8 cellular contexts compared by ENCODE assay signal in the genomic region with DNA sequence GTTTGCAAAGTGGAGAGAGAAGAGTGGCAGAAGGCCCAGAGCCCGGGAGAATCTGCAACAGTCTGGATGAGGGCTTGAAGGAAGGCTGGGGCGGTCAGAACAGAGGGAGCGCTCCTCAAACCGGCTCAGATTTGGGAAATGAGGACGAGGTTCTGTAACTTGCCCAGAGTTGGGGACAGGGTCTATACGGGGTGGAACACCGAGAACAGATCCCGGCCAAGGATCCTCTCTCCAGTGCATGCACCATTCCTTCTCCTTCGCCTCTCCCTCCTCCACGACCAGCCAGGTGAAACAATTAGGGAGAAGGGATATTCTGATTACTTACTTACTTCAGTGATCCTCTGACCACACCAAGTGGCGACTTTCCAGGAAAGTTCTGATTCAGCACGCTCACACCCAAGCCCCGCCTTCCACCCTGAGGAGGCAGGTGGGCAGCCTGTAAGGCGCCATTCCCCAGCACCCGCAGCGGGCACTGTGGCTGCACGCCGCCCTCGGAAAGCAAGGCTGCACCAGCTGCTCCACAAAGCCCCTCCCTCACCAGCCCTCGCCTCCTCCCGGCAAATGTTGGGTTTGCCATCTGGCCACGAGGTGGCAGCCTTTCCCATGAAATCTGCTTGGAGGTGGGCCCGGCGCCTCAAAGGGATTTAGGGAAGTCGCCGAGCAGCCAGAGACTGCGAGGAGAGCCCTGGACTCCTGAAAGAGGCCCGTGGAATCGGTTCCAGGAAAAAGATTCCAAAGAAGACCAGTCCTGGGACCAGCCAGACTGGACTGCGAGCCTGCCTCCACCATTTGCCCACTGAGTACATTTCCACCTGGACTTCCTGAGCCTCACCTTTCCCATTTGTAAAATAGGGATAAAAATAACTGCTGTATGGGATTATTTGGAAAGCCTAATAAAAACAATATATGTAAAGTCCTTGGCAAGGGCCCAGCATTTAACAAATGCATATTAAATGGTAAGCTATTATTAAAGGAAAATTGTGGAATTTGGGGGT. TPM values are rescaled to one million over a fixed set of nuclear protein-coding genes. Genes with fewer than 3 reads are reported as not detected.
DNase-seq lines count a peak whose midpoint lies in the region; ATAC-seq and TF ChIP-seq lines count a peak whose summit lies in the region.

No MANE protein-coding gene starts in this region.

- intact Hi-C loops in stomach (cut with DNase I; ENCODE audit: low total_unique reads): no loop called here

- no peaks in the 10 kb centered on the region for H3F3A ChIP-seq in neural progenitor cell (ENCODE audit: low read depth)

- H3K27me3 ChIP-seq in foreskin keratinocyte: no peaks in the 10 kb centered on the region
- H3K27me3 ChIP-seq in neural progenitor cell: peaks cover 5% of the 10 kb centered on the region
- H3K27me3 ChIP-seq in stomach: no peaks in the 10 kb centered on the region

- H3K9me3 Mint-ChIP-seq in neural progenitor cell: no peaks in the 10 kb centered on the region

- no peak overlapping the region for H3K27ac ChIP-seq in foreskin keratinocyte
- H3K27ac ChIP-seq in neural progenitor cell: no peak overlapping the region
- H3K27ac ChIP-seq in stomach: peak overlapping the region in 4 of 5 donors; percentile 25 to 58 (median 30)

- no peaks in the 10 kb centered on the region for H4K20me1 ChIP-seq in neural progenitor cell (ENCODE audit: low read depth)

- H3K4me1 ChIP-seq in foreskin keratinocyte (no peaks in the 10 kb centered on the region), neural progenitor cell (peaks cover 8% of the 10 kb centered on the region), stomach (peaks cover 8 to 22% (median 17%) of the 10 kb centered on the region in 4 donors)

- no peaks in the 10 kb centered on the region for H3K79me2 ChIP-seq in neural progenitor cell (ENCODE audit: low read depth)

- peaks cover 1% of the 10 kb centered on the region for H3K36me3 Mint-ChIP-seq in neural progenitor cell

- H3K4me3 ChIP-seq in neural progenitor cell (peak overlapping the region; percentile 50), stomach (peak overlapping the region; percentile 29 to 41 (median 38))

- H3K9me3 ChIP-seq in neural progenitor cell (ENCODE audit: low read depth) (no peaks in the 10 kb centered on the region), stomach (no peaks in the 10 kb centered on the region)

- H3K4me1 Mint-ChIP-seq in neural progenitor cell: peaks cover 24% of the 10 kb centered on the region

- no peak for TF ChIP-seq EP300 in stomach (IDR thresholded peaks at IDR 0.05)

- peak; percentile 93 for ATAC-seq in foreskin keratinocyte

- TF ChIP-seq CTCF in foreskin keratinocyte (conservative IDR thresholded peaks at IDR 0.05): peak; percentile 98
- peak; percentile 95 for TF ChIP-seq CTCF in neural progenitor cell (IDR thresholded peaks at IDR 0.05)
- TF ChIP-seq CTCF in stomach (IDR thresholded peaks at IDR 0.05): peak in 5 of 7 experiments; percentile 59 to 96 (median 90)

- peak overlapping the region; percentile 86 for H3K4me3 Mint-ChIP-seq in neural progenitor cell

- peak overlapping the region; percentile 80 for H3K27ac Mint-ChIP-seq in neural progenitor cell

- WGBS in stomach, 5 donors: 2 to 7% (median 3%) methylated on average over 28 to 30 of the region's 30 CpGs

- peak overlapping the region; percentile 86 for H3K4me2 ChIP-seq in neural progenitor cell

- peak; percentile 87 for DNase-seq in EL
- DNase-seq in H4 (ENCODE audit: low spot score): peak; percentile 86
- DNase-seq in LHCN-M2 (ENCODE audit: low read depth): peak; percentile 80
- peak; percentile 72 for DNase-seq in RPMI7951 (ENCODE audit: low read depth)
- DNase-seq in activated T-helper 9 cell treated with anti-CD3 and anti-CD28 coated beads, Interleukin-2, amount 50 U/mL, for 16 hours (ENCODE audit: low read depth): peak; percentile 54
- peak; percentile 61 to 81 for DNase-seq in foreskin keratinocyte
- peak; percentile 96 for DNase-seq in neural progenitor cell (ENCODE audit: low spot score)
- DNase-seq in stomach: peak; percentile 92

- H3K27me3 Mint-ChIP-seq in neural progenitor cell (ENCODE audit: insufficient read depth, low read depth): peaks cover 11% of the 10 kb centered on the region

- H3K36me3 ChIP-seq in neural progenitor cell: no peaks in the 10 kb centered on the region
- H3K36me3 ChIP-seq in stomach: no peaks in the 10 kb centered on the region

- H2AFZ ChIP-seq in neural progenitor cell (replicated peaks): peak overlapping the region; percentile 91

- TF ChIP-seq POLR2A in stomach (IDR thresholded peaks at IDR 0.05): no peak

- no peak overlapping the region for H3K9ac ChIP-seq in neural progenitor cell

RNA-seq across cellular contexts. Expression of gene WWC1, which starts 22.2 kb away (rescaled TPM):
- 3.2 and 8.3 TPM in 2 replicates for total RNA-seq in H4 (2014; rRNA removed; shearing (Covaris generic))
- 0.29 and 0.96 TPM in 2 replicates for total RNA-seq in LHCN-M2 (2014; rRNA removed)
- polyA plus RNA-seq in LHCN-M2 (2012): 2.1 TPM
- total RNA-seq in RPMI7951 (2014; rRNA removed; shearing (Covaris generic)): 0.10 and 0.24 TPM in 2 replicates
- 32.7 and 37.9 TPM in 2 replicates for total RNA-seq in foreskin keratinocyte
- 18.1 and 20.1 TPM in 2 replicates for polyA plus RNA-seq in foreskin keratinocyte
- total RNA-seq in neural progenitor cell (ENCODE audit: low replicate concordance): 6.3 and 6.7 TPM in 2 replicates
- 10 to 100 TPM; 18.1 to 82.6 (median 37.4) TPM for total RNA-seq in stomach
- 10 to 100 TPM; 11.3 to 45.5 (median 16.6) TPM for polyA plus RNA-seq in stomach

Comparison
In these comparisons a context has a peak if more than half of its experiments do, and no peak if none do; other contexts are left out.
1. H3K27ac ChIP-seq: peak in stomach (4 of 5); none in foreskin keratinocyte (single experiment) and neural progenitor cell (single experiment).
2. Peak in every context shown above with its lines, with median percentiles within 50 percentile points of each other: DNase-seq and CTCF ChIP-seq.